ENCODE assay signal across 19 cellular contexts in the genomic region with DNA sequence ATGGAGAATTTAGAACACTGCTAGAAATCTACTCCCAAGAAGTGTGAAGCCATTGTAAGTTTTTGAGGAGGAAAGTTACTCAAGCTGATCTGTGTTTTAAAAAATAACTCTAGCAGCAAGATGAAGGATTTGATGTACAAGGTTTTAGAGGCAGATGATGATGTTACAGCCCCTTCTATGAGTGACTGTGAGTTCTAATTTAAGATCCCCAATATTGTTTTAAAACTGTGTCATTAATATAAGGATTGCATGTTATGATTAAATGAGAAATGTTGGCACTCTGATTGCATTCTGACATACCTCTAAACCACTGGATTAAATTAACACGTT.
"Had no signal": no experiment of that assay in that cellular context is flagged by ENCODE, and none has a peak within 500 bp of the region (broad histone marks: within the 10 kb centered on the region; RNA-seq: fewer than 3 reads in every experiment).

No MANE protein-coding gene starts in this region.

- H3K27ac Mint-ChIP-seq: activated naive CD4-positive, alpha-beta T cell treated with anti-CD3 and anti-CD28 coated beads, Interleukin-2, amount 10 ng/mL, durations not matched to agents 7 days and 5 days; activated T-helper 2 cell treated with anti-CD3 and anti-CD28 coated beads, Interferon-gamma antibody, Interleukin-2, Interleukin-4, amounts not matched to agents 10 μg/mL and 5 μg/mL and 100 μg/mL, durations not matched to agents 14 hours and 24 hours and 36 hours; memory B cell; nephron had no signal

- H3K4me3 Mint-ChIP-seq: activated naive CD4-positive, alpha-beta T cell treated with anti-CD3 and anti-CD28 coated beads, Interleukin-2, amount 10 ng/mL, durations not matched to agents 7 days and 5 days; memory B cell; nephron; stimulated activated naive CD8-positive, alpha-beta T cell treated with anti-CD3 and anti-CD28 coated beads, Interleukin-15, amount 100 ng/mL, for 72 hours had no signal

- H3K4me1 Mint-ChIP-seq: activated naive CD4-positive, alpha-beta T cell treated with anti-CD3 and anti-CD28 coated beads, Interleukin-2, amount 10 ng/mL, durations not matched to agents 7 days and 5 days had no signal

- FAIRE-seq: colon, endometrium had no signal

- H3K36me3 Mint-ChIP-seq: activated naive CD4-positive, alpha-beta T cell treated with anti-CD3 and anti-CD28 coated beads, Interleukin-2, amount 10 ng/mL, durations not matched to agents 7 days and 5 days; memory B cell had no signal

- H3K4me1 ChIP-seq: testis had no signal

- H3K27ac ChIP-seq: adrenal gland, cardiac muscle cell, right lobe of liver, testis, VCaP had no signal

- H3K27me3 ChIP-seq: adrenal gland, cardiac muscle cell, right lobe of liver, testis had no signal

- H3K27me3 Mint-ChIP-seq: activated naive CD4-positive, alpha-beta T cell treated with anti-CD3 and anti-CD28 coated beads, Interleukin-2, amount 10 ng/mL, durations not matched to agents 7 days and 5 days had no signal

- H3K4me3 ChIP-seq: adrenal gland, cardiac muscle cell, right lobe of liver, testis had no signal

- DNase-seq: activated CD4-positive, alpha-beta T cell treated with anti-CD3 and anti-CD28 coated beads for 1 hour; activated CD4-positive, alpha-beta T cell treated with anti-CD3 and anti-CD28 coated beads, Interleukin-2, amount 50 U/mL, for 4 hours; activated naive CD4-positive, alpha-beta T cell treated with anti-CD3 and anti-CD28 coated beads, Interleukin-2, amount 10 ng/mL, durations not matched to agents 7 days and 5 days; activated T-cell treated with anti-CD3 and anti-CD28 coated beads for 4 hours; adrenal gland; glutamatergic neuron; hypothalamus; left ventricle myocardium superior; right lobe of liver; stimulated activated naive CD8-positive, alpha-beta T cell treated with anti-CD3 and anti-CD28 coated beads, Interleukin-15, amount 100 ng/mL, for 72 hours; testis had no signal

- H3K36me3 ChIP-seq: adrenal gland, cardiac muscle cell, right lobe of liver had no signal

- H3K9me3 Mint-ChIP-seq: activated naive CD4-positive, alpha-beta T cell treated with anti-CD3 and anti-CD28 coated beads, Interleukin-2, amount 10 ng/mL, durations not matched to agents 7 days and 5 days; activated T-helper 2 cell treated with anti-CD3 and anti-CD28 coated beads, Interferon-gamma antibody, Interleukin-2, Interleukin-4, amounts not matched to agents 10 μg/mL and 5 μg/mL and 100 μg/mL, durations not matched to agents 14 hours and 24 hours and 36 hours; memory B cell; nephron; stimulated activated naive CD8-positive, alpha-beta T cell treated with anti-CD3 and anti-CD28 coated beads, Interleukin-15, amount 100 ng/mL, for 72 hours had no signal

- H3K9me3 ChIP-seq: adrenal gland, right lobe of liver, testis had no signal

- ATAC-seq: esophagus mucosa; left ventricle myocardium superior; stimulated activated naive CD8-positive, alpha-beta T cell treated with anti-CD3 and anti-CD28 coated beads, Interleukin-15, amount 100 ng/mL, for 72 hours had no signal
